Comparison of ENCODE assay signal across 19 cellular contexts in genomic region chr12:130220361-130220760, GRCh38. TPM values are rescaled to one million over a fixed set of nuclear protein-coding genes. Genes with fewer than 3 reads are reported as not detected.
"Had no signal": no experiment of that assay in that cellular context is flagged by ENCODE, and none has a peak within 500 bp of the region (broad histone marks: within the 10 kb centered on the region; RNA-seq: fewer than 3 reads in every experiment).

No MANE protein-coding gene starts in this region.

- H3K27ac Mint-ChIP-seq: immature natural killer cell, memory B cell, mesothelial cell of epicardium, natural killer cell, progenitor cell of endocrine pancreas had no signal

- H3K36me3 Mint-ChIP-seq: mesothelial cell of epicardium, natural killer cell had no signal

- H3K4me1 Mint-ChIP-seq: immature natural killer cell, memory B cell, natural killer cell had no signal

- H3K9me3 ChIP-seq: lower lobe of right lung, pancreas, testis had no signal

- H3K27ac ChIP-seq: foreskin keratinocyte, left ventricle myocardium inferior, lower lobe of right lung, pancreas, testis, tibial nerve had no signal

- ATAC-seq: foreskin keratinocyte; lower lobe of right lung; natural killer cell; pancreas; right cardiac atrium; stimulated activated naive CD8-positive, alpha-beta T cell treated with anti-CD3 and anti-CD28 coated beads, Interleukin-15, Interleukin-2, amounts not matched to agents 100 U/mL and 50 U/mL, for 24 hours had no signal

- DNase-seq: erythroblast; foreskin keratinocyte; immature natural killer cell; left ventricle myocardium inferior; lower lobe of right lung; natural killer cell; occipital lobe; pancreas; right cardiac atrium; small intestine; stimulated activated CD4-positive, alpha-beta T cell treated with anti-CD3 and anti-CD28 coated beads, Interleukin-12 subunit alpha, Interleukin-12 subunit beta, amount 100 ng/mL, for 4 hours; stimulated activated naive CD8-positive, alpha-beta T cell treated with anti-CD3 and anti-CD28 coated beads, Interleukin-15, Interleukin-2, amounts not matched to agents 100 U/mL and 50 U/mL, for 24 hours; testis had no signal

- H3K4me3 Mint-ChIP-seq: immature natural killer cell, memory B cell, mesothelial cell of epicardium, natural killer cell had no signal

- H3K27me3 ChIP-seq: foreskin keratinocyte, testis had no signal

- H3K4me1 ChIP-seq: foreskin keratinocyte, left ventricle myocardium inferior, lower lobe of right lung, pancreas, testis, tibial nerve had no signal

- H3K36me3 ChIP-seq: left ventricle myocardium inferior, lower lobe of right lung, pancreas, tibial nerve had no signal

- H3K4me3 ChIP-seq: left ventricle myocardium inferior, lower lobe of right lung, pancreas, testis, tibial nerve had no signal

RNA-seq across cellular contexts. Expression of gene FZD10, which starts 58.1 kb away (rescaled TPM):
- total RNA-seq: endothelial cell of umbilical vein, myocyte, natural killer cell had no signal
